Comparison of ENCODE assay signal across 8 cellular contexts in genomic region chr17:2592974-2593845, GRCh38. TPM values are rescaled to one million over a fixed set of nuclear protein-coding genes. Genes with fewer than 3 reads are reported as not detected.
DNase-seq lines count a peak whose midpoint lies in the region; ATAC-seq and TF ChIP-seq lines count a peak whose summit lies in the region.

TSS of gene PAFAH1B1 (plus strand) at chr17:2593654. CDS start at chr17:2638289, 44,635 bp downstream.

- TF ChIP-seq POLR2A in heart left ventricle (IDR thresholded peaks at IDR 0.05) (peak in 1 of 2 donors; percentile 81), upper lobe of left lung (IDR thresholded peaks at IDR 0.05) (peak in 3 of 4 donors; percentile 79 to 93 (median 79))

- H3K27me3 Mint-ChIP-seq in T-cell, result no peaks in the 10 kb centered on the region

- intact Hi-C loops in heart left ventricle (cut with DNase I), result loop anchor here in 7 of 10 donors (1.0 to 10.0 kb wide), 9 partner anchors 46 to 114 kb away; partner anchors contain the start of gene METTL16 (in 4 of the 7)
- intact Hi-C loops in posterior vena cava (cut with DNase I), result loop anchor here in 1 of 2 donors (10.0 kb wide), 1 partner anchor 78 kb away; the partner anchor contains the start of gene METTL16

- H3K27ac ChIP-seq in adipose tissue (ENCODE audit: low read depth, low read length) (peak within 1 kb of the TSS; percentile 92), heart left ventricle (peak within 1 kb of the TSS; percentile 95 to 100 (median 99)), upper lobe of left lung (peak within 1 kb of the TSS; percentile 98 to 100 (median 99))

- no peak for TF ChIP-seq EP300 in upper lobe of left lung (IDR thresholded peaks at IDR 0.05)

- peaks cover 31 to 35% (median 35%) of the 10 kb centered on the region in 3 donors for H3K4me1 Mint-ChIP-seq in T-cell

- CTCF ChIA-PET in T-cell (lab: Charles Lee), result interaction anchor here in 1 of 2 donors (0.5 to 1.5 kb wide), 6 partner anchors 33 to 194 kb away, joined by 3 to 5 read pairs (median 3); no protein-coding TSS in a partner anchor

- TF ChIP-seq CTCF in GM12864 (IDR thresholded peaks at IDR 0.05; ENCODE audit: low read depth, low read length, missing control alignments), result no peak
- TF ChIP-seq CTCF in heart left ventricle (IDR thresholded peaks at IDR 0.05), result peak in 5 of 12 donors; percentile 12 to 48 (median 45)
- peak in 4 of 6 experiments; percentile 37 to 61 (median 42) for TF ChIP-seq CTCF in upper lobe of left lung (IDR thresholded peaks at IDR 0.05)

- 0 to 1% (median 0%) methylated on average over 46 to 87 of the region's 90 CpGs for WGBS in adipose tissue, 3 donors
- WGBS in heart left ventricle, 4 donors, result 0 to 1% (median 0%) methylated on average over 34 to 88 of the region's 90 CpGs
- WGBS in upper lobe of left lung, 2 donors, result 0% methylated on average over 18 to 68 of the region's 90 CpGs

- H3K27me3 ChIP-seq in heart left ventricle (no peaks in the 10 kb centered on the region), upper lobe of left lung (no peaks in the 10 kb centered on the region)

- H3K9me3 ChIP-seq in heart left ventricle (no peaks in the 10 kb centered on the region), upper lobe of left lung (no peaks in the 10 kb centered on the region)

- H3K36me3 Mint-ChIP-seq in T-cell, result no peaks in the 10 kb centered on the region

- no peaks in the 10 kb centered on the region for H3K9me3 Mint-ChIP-seq in T-cell

- H3K27ac Mint-ChIP-seq in T-cell, result peak within 1 kb of the TSS; percentile 90 to 93

- H3K4me1 ChIP-seq in heart left ventricle (peaks cover 4 to 47% (median 38%) of the 10 kb centered on the region in 12 donors), upper lobe of left lung (peaks cover 33 to 41% (median 38%) of the 10 kb centered on the region in 4 donors)

- POLR2A ChIA-PET in T-cell (lab: Charles Lee), result interaction anchor here (0.5 to 1.2 kb wide), 8 partner anchors 8 to 82 kb away, joined by 3 to 12 read pairs (median 4); partner anchors contain the start of gene METTL16 (in 1 of the 2)

- H3K36me3 ChIP-seq in heart left ventricle (no peaks in the 10 kb centered on the region), upper lobe of left lung (no peaks in the 10 kb centered on the region)

- ATAC-seq in HG02623 (IDR thresholded peaks at IDR 0.05; ENCODE audit: unreplicated experiment) (peak; percentile 79), T-cell (replicated peaks in 1 of 4) (peak; percentile 81 to 84 (median 84)), heart left ventricle (peak; percentile 76 to 96 (median 92)), upper lobe of left lung (ENCODE audit: low FRiP score in 2 of 2) (peak; percentile 92 to 97)

- H3K4me3 Mint-ChIP-seq in T-cell, result peak within 1 kb of the TSS; percentile 84 to 97 (median 95)

- peak; percentile 15 for DNase-seq in GM12864 (ENCODE audit: low read depth)
- DNase-seq in NCI-H1105 (lab: John Stamatoyannopoulos, UW), result peak; percentile 73
- DNase-seq in T-cell, result peak; percentile 86 to 97 (median 93)
- DNase-seq in heart left ventricle, result peak; percentile 94 to 97 (median 96)
- peak; percentile 98 for DNase-seq in posterior vena cava (ENCODE audit: low spot score)
- DNase-seq in upper lobe of left lung, result peak; percentile 94 to 100

- H3K4me3 ChIP-seq in GM12864 (ENCODE audit: low read depth, low read length), result peak within 1 kb of the TSS; percentile 92
- H3K4me3 ChIP-seq in heart left ventricle, result peak within 1 kb of the TSS; percentile 75 to 100 (median 95)
- H3K4me3 ChIP-seq in upper lobe of left lung, result peak within 1 kb of the TSS; percentile 66 to 89 (median 76)

RNA-seq across cellular contexts. Expression of gene PAFAH1B1, which starts in this region (rescaled TPM):
- total RNA-seq in T-cell (100 to 1,000 TPM; 113 to 133 (median 122) TPM), heart left ventricle (100 to 1,000 TPM in 8 of 9 donors, 10 to 100 TPM in 1; 80.5 to 154 (median 121) TPM), posterior vena cava (100 to 1,000 TPM; 129 to 138 TPM), upper lobe of left lung (100 to 1,000 TPM in 4 of 6 donors, 10 to 100 TPM in 2; 81.7 to 258 (median 114) TPM)
- polyA plus RNA-seq in adipose tissue (10 to 100 TPM; 17.4 to 48.8 (median 38.7) TPM), heart left ventricle (10 to 100 TPM; 32.6 to 98.4 TPM)

Comparison
In these comparisons a context has a peak if more than half of its experiments do, and no peak if none do; other contexts are left out.
1. Peak in every context shown above with its lines: DNase-seq, ATAC-seq, H3K4me3 ChIP-seq and H3K27ac ChIP-seq.
2. DNase-seq: peak in every context shown above with its lines; median percentile 98 in posterior vena cava; 97 in upper lobe of left lung; 96 in heart left ventricle; 93 in T-cell; 73 in NCI-H1105; 15 in GM12864.